29 cellular contexts compared by ENCODE assay signal in genomic region chr17:248337-249235, GRCh38.
A peak's percentile ranks its signal among the peaks of the same experiment; 100 is the strongest.
DNase-seq lines count a peak whose midpoint lies in the region; ATAC-seq, FAIRE-seq and TF ChIP-seq lines count a peak whose summit lies in the region.
"Had no signal": no experiment of that assay in that cellular context is flagged by ENCODE, and none has a peak within 500 bp of the region (broad histone marks: within the 10 kb centered on the region; RNA-seq: fewer than 3 reads in every experiment).

No MANE protein-coding gene starts in this region.

- H3K4ac ChIP-seq in neuronal stem cell (ENCODE audit: low read length) = no peak overlapping the region

- ATAC-seq in Right ventricle myocardium inferior = no peak
- ATAC-seq: activated CD4-positive, alpha-beta T cell treated with anti-CD3 and anti-CD28 coated beads for 36 hours; GM12878; psoas muscle had no signal

- no peak overlapping the region for H2BK12ac ChIP-seq in neuronal stem cell (ENCODE audit: low read length)

- FAIRE-seq in bronchial epithelial cell (lab: Jason Lieb, UNC) = peak; percentile 52
- FAIRE-seq: D721Med, GM12878, keratinocyte had no signal

- H2AFZ ChIP-seq in neuronal stem cell (ENCODE audit: low read length) = no peak overlapping the region

- H2BK15ac ChIP-seq in neuronal stem cell (ENCODE audit: low read length) = peak overlapping the region; percentile 27

- H3K4me3 ChIP-seq in left ventricle myocardium inferior (no peak overlapping the region), bronchial epithelial cell (ENCODE audit: low read depth, low read length) (no peak overlapping the region), neuronal stem cell (ENCODE audit: low read length in 2 of 2) (no peak overlapping the region)
- H3K4me3 ChIP-seq: coronary artery, GM12878, psoas muscle, skin epidermis, tibial artery had no signal

- H3K18ac ChIP-seq in neuronal stem cell (ENCODE audit: low read length) = peak overlapping the region; percentile 65

- H3K36me3 ChIP-seq in left ventricle myocardium inferior (no peaks in the 10 kb centered on the region), bronchial epithelial cell (ENCODE audit: control insufficient read depth, insufficient read depth, low read length) (no peaks in the 10 kb centered on the region), neuronal stem cell (replicated peaks in 1 of 2; ENCODE audit: control insufficient read depth in 2 of 2, insufficient read depth in 2 of 2, low read length in 2 of 2) (peaks cover 0 to 6% of the 10 kb centered on the region in 2 donors)
- H3K36me3 ChIP-seq: tibial artery had no signal

- H3K4me2 ChIP-seq in neuronal stem cell (ENCODE audit: insufficient read depth, low read length, poor library complexity, severe bottlenecking) = no peak overlapping the region

- no peak overlapping the region for H3K9ac ChIP-seq in neuronal stem cell (ENCODE audit: low read depth, low read length, poor library complexity)

- H3K9me3 ChIP-seq in left ventricle myocardium inferior (replicated peaks) (no peaks in the 10 kb centered on the region), neuronal stem cell (replicated peaks in 1 of 2; ENCODE audit: control insufficient read depth in 2 of 2, insufficient read depth in 1 of 2, low read depth in 1 of 2, low read length in 2 of 2) (peaks cover 0 to 6% of the 10 kb centered on the region in 2 donors)
- H3K9me3 ChIP-seq: neutrophil, psoas muscle, tibial artery had no signal

- H4K91ac ChIP-seq in neuronal stem cell (ENCODE audit: low read depth, low read length, poor library complexity) = no peak overlapping the region

- H2AK5ac ChIP-seq in neuronal stem cell (ENCODE audit: low read depth, low read length) = no peak overlapping the region

- H2BK120ac ChIP-seq in neuronal stem cell (ENCODE audit: low read depth, low read length) = no peak overlapping the region

- no peak overlapping the region for H3K27ac ChIP-seq in left ventricle myocardium inferior (replicated peaks)
- H3K27ac ChIP-seq in neuronal stem cell (replicated peaks; ENCODE audit: low read length) = no peak overlapping the region
- H3K27ac ChIP-seq: coronary artery, HL-60, neutrophil, psoas muscle, tibial artery had no signal

- peaks cover 8% of the 10 kb centered on the region for H3K27me3 ChIP-seq in left ventricle myocardium inferior (ENCODE audit: low read depth)
- H3K27me3 ChIP-seq in bronchial epithelial cell (ENCODE audit: control insufficient read depth, insufficient read depth, low read length) = no peaks in the 10 kb centered on the region
- H3K27me3 ChIP-seq in neuronal stem cell (ENCODE audit: control insufficient read depth in 3 of 3, insufficient read depth in 3 of 3, low read depth in 1 of 3, low read length in 3 of 3) = peaks cover 0 to 2% (median 0%) of the 10 kb centered on the region in 3 experiments

- intact Hi-C loops in left ventricle myocardium inferior (cut with micrococcal nuclease) = no loop called here
- intact Hi-C loops in Right ventricle myocardium inferior (cut with DNase I) = no loop called here

- no peak overlapping the region for H3K23ac ChIP-seq in neuronal stem cell (ENCODE audit: low read depth, low read length, poor library complexity)

- H3K79me1 ChIP-seq in neuronal stem cell (ENCODE audit: low read depth, low read length) = no peaks in the 10 kb centered on the region

- DNase-seq in left ventricle myocardium inferior (peak; percentile 3), Right ventricle myocardium inferior (ENCODE audit: missing footprints) (no peak), bronchial epithelial cell (ENCODE audit: low read depth) (no peak), neuronal stem cell (ENCODE audit: low spot score) (no peak), DMS 273 (lab: John Stamatoyannopoulos, UW; ENCODE audit: unreplicated experiment) (no peak), NCI-H226 (no peak)
- no peak for DNase-seq in stimulated activated CD4-positive, alpha-beta T cell treated with anti-CD3 and anti-CD28 coated beads, Interleukin-4, amount 100 ng/mL, for 1 hour
- DNase-seq: activated CD4-positive, alpha-beta T cell treated with anti-CD3 and anti-CD28 coated beads for 36 hours; activated CD8-positive, alpha-beta memory T cell treated with anti-CD3 and anti-CD28 coated beads for 24 hours; activated naive CD4-positive, alpha-beta T cell treated with anti-CD3 and anti-CD28 coated beads for 36 hours; activated T-cell treated with anti-CD3 and anti-CD28 coated beads, Interleukin-2, amount 50 U/mL, for 24 hours; CD4-positive, CD25-positive, alpha-beta regulatory T cell; effector memory CD4-positive, alpha-beta T cell; glutamatergic neuron; GOT3; Karpas-422; mammary epithelial cell; NCI-H1436 treated with DMSO at 0.1 percent for 48 hours; NCI-H510A; T-helper 2 cell had no signal

- no peak overlapping the region for H2BK5ac ChIP-seq in neuronal stem cell (ENCODE audit: low read length)

- no peak overlapping the region for H4K8ac ChIP-seq in neuronal stem cell (ENCODE audit: low read depth, low read length)

- no peak for TF ChIP-seq CTCF in left ventricle myocardium inferior (IDR thresholded peaks at IDR 0.05; ENCODE audit: borderline replicate concordance)
- no peak for TF ChIP-seq CTCF in bronchial epithelial cell (IDR thresholded peaks at IDR 0.05; ENCODE audit: insufficient read depth, low read length, severe bottlenecking)

- no CpG with 5 or more reads among the region's 9 CpGs for WGBS in neuronal stem cell (ENCODE audit: extremely low coverage in 2 of 2, insufficient read length in 2 of 2, insufficient replicate concordance in 1 of 2), 2 donors

- H3K4me1 ChIP-seq in left ventricle myocardium inferior (no peaks in the 10 kb centered on the region), neuronal stem cell (ENCODE audit: control insufficient read depth in 2 of 2, insufficient read depth in 1 of 2, low read depth in 1 of 2, low read length in 2 of 2) (peaks cover 0 to 1% of the 10 kb centered on the region in 2 donors)
- H3K4me1 ChIP-seq: psoas muscle, tibial artery had no signal

- H3K14ac ChIP-seq in neuronal stem cell (ENCODE audit: low read length) = peak overlapping the region; percentile 47
